In genomic region chrX:152907084-152907651, GRCh38 we compare ENCODE assay signal across 11 cellular contexts. TPM values are rescaled to one million over a fixed set of nuclear protein-coding genes. Genes with fewer than 3 reads are reported as not detected.
DNase-seq lines count a peak whose midpoint lies in the region; ATAC-seq and TF ChIP-seq lines count a peak whose summit lies in the region.
"Had no signal": no experiment of that assay in that cellular context is flagged by ENCODE, and none has a peak within 500 bp of the region (broad histone marks: within the 10 kb centered on the region; RNA-seq: fewer than 3 reads in every experiment).

No MANE protein-coding gene starts in this region.

- in situ Hi-C loops in gastrocnemius medialis (cut with MboI; ENCODE audit: low sequenced_read_pairs in 4 of 4) = no loop called here

- no peak for TF ChIP-seq CTCF in fibroblast of villous mesenchyme (IDR thresholded peaks at IDR 0.05; ENCODE audit: insufficient read depth, low read depth, low read length)
- TF ChIP-seq CTCF in osteoblast (IDR thresholded peaks at IDR 0.05; ENCODE audit: extremely low read depth, low read depth, low read length) = no peak
- no peak for TF ChIP-seq CTCF in gastrocnemius medialis (IDR thresholded peaks at IDR 0.05 in 4 of 5, conservative IDR thresholded peaks at IDR 0.05 in 1 of 5)
- no peak for TF ChIP-seq CTCF in Peyer's patch (IDR thresholded peaks at IDR 0.05)

- H3K36me3 ChIP-seq in H7 (replicated peaks; ENCODE audit: control insufficient read depth, insufficient read depth, low read length) (no peaks in the 10 kb centered on the region), osteoblast (ENCODE audit: insufficient read depth, low read length) (no peaks in the 10 kb centered on the region), Karpas-422 (ENCODE audit: insufficient read depth, low read length) (no peaks in the 10 kb centered on the region), gastrocnemius medialis (no peaks in the 10 kb centered on the region), Peyer's patch (no peaks in the 10 kb centered on the region)
- H3K36me3 ChIP-seq: heart right ventricle, SJSA1 had no signal

- H3K9me3 ChIP-seq in osteoblast (ENCODE audit: low read depth, low read length) (no peaks in the 10 kb centered on the region), Karpas-422 (ENCODE audit: low read length) (no peaks in the 10 kb centered on the region), gastrocnemius medialis (no peaks in the 10 kb centered on the region), Peyer's patch (no peaks in the 10 kb centered on the region)
- H3K9me3 ChIP-seq: heart right ventricle, SJSA1 had no signal

- no peaks in the 10 kb centered on the region for H3K27me3 ChIP-seq in H7 (ENCODE audit: control insufficient read depth, insufficient read depth, low read length)
- H3K27me3 ChIP-seq in osteoblast (ENCODE audit: insufficient read depth, low read length) = no peaks in the 10 kb centered on the region
- H3K27me3 ChIP-seq in Karpas-422 (ENCODE audit: low read length) = no peaks in the 10 kb centered on the region
- peaks cover 0 to 3% (median 0%) of the 10 kb centered on the region in 3 donors for H3K27me3 ChIP-seq in gastrocnemius medialis
- no peaks in the 10 kb centered on the region for H3K27me3 ChIP-seq in Peyer's patch
- H3K27me3 ChIP-seq: SJSA1 had no signal

- intact Hi-C loops in gastrocnemius medialis (cut with DNase I; ENCODE audit: low total_unique reads) = no loop called here

- H3K4me2 ChIP-seq in osteoblast (ENCODE audit: insufficient read depth, low read length) (no peak overlapping the region), Karpas-422 (ENCODE audit: low read depth, low read length, poor library complexity, severe bottlenecking) (no peak overlapping the region)

- H3K9ac ChIP-seq in Karpas-422 (ENCODE audit: low read length) = no peak overlapping the region

- DNase-seq in H7 (peak; percentile 94), NCI-H82 treated with DMSO at 0.1 percent for 48 hours (lab: John Stamatoyannopoulos, UW; ENCODE audit: unreplicated experiment) (peak; percentile 8), fibroblast of villous mesenchyme (ENCODE audit: low read depth) (peak; percentile 66), osteoblast (ENCODE audit: insufficient read length, low spot score, missing footprints) (peak; percentile 55), Karpas-422 (no peak), gastrocnemius medialis (no peak), Peyer's patch (no peak)
- DNase-seq: activated naive CD4-positive, alpha-beta T cell treated with Interleukin-2 at 50 U/mL for 16 hours; DND-41; heart right ventricle had no signal

- H3K27ac ChIP-seq in osteoblast (ENCODE audit: low read depth, low read length) = no peak overlapping the region
- no peak overlapping the region for H3K27ac ChIP-seq in Karpas-422 (ENCODE audit: low read length)
- no peak overlapping the region for H3K27ac ChIP-seq in gastrocnemius medialis
- H3K27ac ChIP-seq in Peyer's patch = no peak overlapping the region
- H3K27ac ChIP-seq: heart right ventricle, SJSA1 had no signal

- no peak for TF ChIP-seq POLR2A in gastrocnemius medialis (IDR thresholded peaks at IDR 0.05)
- no peak for TF ChIP-seq POLR2A in Peyer's patch (IDR thresholded peaks at IDR 0.05)

- peak overlapping the region; percentile 2; the same call in 1 of the 2 replicates for H3K4me3 ChIP-seq in H7 (ENCODE audit: insufficient read depth, low read depth, low read length)
- H3K4me3 ChIP-seq in fibroblast of villous mesenchyme (ENCODE audit: low read depth, low read length) = no peak overlapping the region
- no peak overlapping the region for H3K4me3 ChIP-seq in osteoblast (ENCODE audit: insufficient read depth, low read length)
- no peak overlapping the region for H3K4me3 ChIP-seq in Karpas-422 (ENCODE audit: low read length)
- no peak overlapping the region for H3K4me3 ChIP-seq in gastrocnemius medialis
- no peak overlapping the region for H3K4me3 ChIP-seq in Peyer's patch
- H3K4me3 ChIP-seq: heart right ventricle, SJSA1 had no signal

- ATAC-seq in gastrocnemius medialis = no peak
- ATAC-seq: heart right ventricle had no signal

- H3K79me2 ChIP-seq in osteoblast (ENCODE audit: insufficient read depth, low read length) (no peaks in the 10 kb centered on the region), Karpas-422 (ENCODE audit: low read length) (no peaks in the 10 kb centered on the region)

- peaks cover 19% of the 10 kb centered on the region for H3K4me1 ChIP-seq in osteoblast (ENCODE audit: insufficient read depth, low read length)
- H3K4me1 ChIP-seq in Karpas-422 (ENCODE audit: low read length) = peaks cover 11% of the 10 kb centered on the region
- H3K4me1 ChIP-seq in gastrocnemius medialis = no peaks in the 10 kb centered on the region
- H3K4me1 ChIP-seq in Peyer's patch = no peaks in the 10 kb centered on the region
- H3K4me1 ChIP-seq: heart right ventricle had no signal

- H4K20me1 ChIP-seq in osteoblast (ENCODE audit: insufficient read depth, low read length) (peaks cover 3% of the 10 kb centered on the region), Karpas-422 (ENCODE audit: insufficient read depth, low read depth, low read length) (peaks cover 9% of the 10 kb centered on the region; the same call in 1 of the 2 replicates)

- H3K9me2 ChIP-seq in Karpas-422 (replicated peaks; ENCODE audit: insufficient read depth, low read length) = no peaks in the 10 kb centered on the region

- H2AFZ ChIP-seq in osteoblast (ENCODE audit: low read length) (no peak overlapping the region), Karpas-422 (ENCODE audit: low read length) (no peak overlapping the region)

RNA-seq across cellular contexts. Expression of gene ZNF185, which starts 9.3 kb away (rescaled TPM):
- 7.0 and 7.8 TPM in 2 replicates for total RNA-seq in H7 (2014; rRNA removed; shearing (Covaris generic))
- 2.9 and 3.9 TPM in 2 replicates for total RNA-seq in fibroblast of villous mesenchyme
- 1.1 and 1.2 TPM in 2 replicates for total RNA-seq in osteoblast
- total RNA-seq in Karpas-422 (2014; rRNA removed; shearing (Covaris generic); ENCODE audit: low replicate concordance) = 0.43 and 0.67 TPM in 2 replicates
- total RNA-seq in gastrocnemius medialis = 1 to 10 TPM in 3 of 4 donors, under 1 TPM in 1; 0.56 to 2.2 (median 1.3) TPM
- 1 to 10 TPM in 3 of 4 donors, under 1 TPM in 1; 0.53 to 2.5 (median 1.4) TPM for total RNA-seq in Peyer's patch

Comparison
In these comparisons a context has a peak if more than half of its experiments do, and no peak if none do; other contexts are left out.
1. DNase-seq: peak in H7 (single experiment), NCI-H82 treated with DMSO at 0.1 percent for 48 hours (single experiment), fibroblast of villous mesenchyme (single experiment) and osteoblast (single experiment); none in Karpas-422 (single experiment), gastrocnemius medialis (0 of 2) and Peyer's patch (0 of 3).